Comparison of ENCODE assay signal across 1 cellular context in genomic region chr1:89365206-89365605, GRCh38.
TF ChIP-seq lines count a peak whose summit lies in the region.

No MANE protein-coding gene starts in this region.

TF ChIP-seq in H1, 55 proteins besides CTCF, POLR2A, EP300 and RAD21 (continued from another document):
- TF ChIP-seq HDAC6 (IDR thresholded peaks at IDR 0.05; ENCODE audit: low read depth, low read length) (no peak), YY1 (IDR thresholded peaks at IDR 0.05; ENCODE audit: low read depth, low read length) (no peak), SAP30 (IDR thresholded peaks at IDR 0.05; ENCODE audit: insufficient read depth, insufficient replicate concordance, low read length) (no peak)
